24 cellular contexts compared by ENCODE assay signal in the genomic region with DNA sequence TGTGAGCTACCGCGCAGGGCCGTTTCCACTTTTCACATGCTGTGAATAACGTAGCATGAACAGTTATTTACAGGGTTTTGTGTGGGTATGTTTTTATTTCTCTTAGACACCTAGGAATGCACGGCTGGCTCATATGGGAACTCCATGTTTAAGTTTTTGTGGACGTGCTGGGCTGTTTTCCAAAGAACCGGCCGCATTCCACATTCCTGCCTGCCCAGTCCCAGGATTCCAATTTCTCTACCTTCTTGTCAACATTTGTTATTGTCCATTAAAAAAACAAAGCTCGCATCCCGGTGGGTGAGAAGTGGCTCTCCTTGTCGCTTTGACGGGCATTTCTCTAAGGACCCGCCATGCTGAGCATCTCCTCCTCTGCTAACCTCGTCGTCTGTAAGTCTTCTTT. TPM values are rescaled to one million over a fixed set of nuclear protein-coding genes. Genes with fewer than 3 reads are reported as not detected.
A peak's percentile ranks its signal among the peaks of the same experiment; 100 is the strongest.
DNase-seq lines count a peak whose midpoint lies in the region; ATAC-seq and TF ChIP-seq lines count a peak whose summit lies in the region.
"Had no signal": no experiment of that assay in that cellular context is flagged by ENCODE, and none has a peak within 500 bp of the region (broad histone marks: within the 10 kb centered on the region; RNA-seq: fewer than 3 reads in every experiment).

No MANE protein-coding gene starts in this region.

- H3K27me3 ChIP-seq in CD8-positive, alpha-beta T cell (ENCODE audit: insufficient read depth, low read length), result no peaks in the 10 kb centered on the region
- H3K27me3 ChIP-seq in testis (no peaks in the 10 kb centered on the region), PC-9 (ENCODE audit: insufficient read depth, low read depth) (no peaks in the 10 kb centered on the region)
- H3K27me3 ChIP-seq: Peyer's patch had no signal

- H3F3A ChIP-seq in PC-9 (ENCODE audit: insufficient read depth, low read depth), result peaks cover 10% of the 10 kb centered on the region

- intact Hi-C loops in activated CD8-positive, alpha-beta T cell treated with anti-CD3 and anti-CD28 coated beads for 36 hours (cut with micrococcal nuclease), result no loop called here
- intact Hi-C loops in CD8-positive, alpha-beta T cell (cut with DNase I, micrococcal nuclease), result no loop called here
- intact Hi-C loops in activated T-helper 1 cell treated with anti-CD3 and anti-CD28 coated beads, Interleukin-12 subunit alpha, Interleukin-12 subunit beta, Interleukin-2, Interleukin-4 antibody, amounts not matched to agents 30 ng/mL and 10 ng/mL and 1 ng/mL, durations not matched to agents 14 hours and 24 hours and 36 hours (cut with micrococcal nuclease), result no loop called here
- intact Hi-C loops in testis (cut with DNase I; ENCODE audit: low total_unique reads), result no loop called here
- intact Hi-C loops in PC-9 (cut with micrococcal nuclease; ENCODE audit: unreplicated experiment), result no loop called here

- H3K4me3 Mint-ChIP-seq in activated CD8-positive, alpha-beta T cell treated with anti-CD3 and anti-CD28 coated beads for 36 hours, result no peak overlapping the region
- no peak overlapping the region for H3K4me3 Mint-ChIP-seq in activated CD8-positive, alpha-beta T cell treated with anti-CD3 and anti-CD28 coated beads, Interleukin-2, amount 10 ng/mL, durations not matched to agents 7 days and 5 days
- H3K4me3 Mint-ChIP-seq in CD8-positive, alpha-beta T cell, result no peak overlapping the region
- H3K4me3 Mint-ChIP-seq in activated T-helper 1 cell treated with anti-CD3 and anti-CD28 coated beads, Interleukin-12 subunit alpha, Interleukin-12 subunit beta, Interleukin-2, Interleukin-4 antibody, amounts not matched to agents 30 ng/mL and 10 ng/mL and 1 ng/mL, durations not matched to agents 14 hours and 24 hours and 36 hours, result no peak overlapping the region
- H3K4me3 Mint-ChIP-seq in natural killer cell treated with Interleukin-12 subunit alpha and Interleukin-12 subunit beta and Interleukin-15 and Interleukin-18, amount 100 ng/mL, for 72 hours, result no peak overlapping the region
- H3K4me3 Mint-ChIP-seq: B cell had no signal

- no peaks in the 10 kb centered on the region for H3K9me3 ChIP-seq in CD8-positive, alpha-beta T cell (ENCODE audit: low read length)
- no peaks in the 10 kb centered on the region for H3K9me3 ChIP-seq in testis
- no peaks in the 10 kb centered on the region for H3K9me3 ChIP-seq in PC-9 (ENCODE audit: insufficient read depth, low read depth)
- H3K9me3 ChIP-seq: HAP-1, Peyer's patch had no signal

- H3K4me2 ChIP-seq in PC-9, result no peak overlapping the region

- H3K4me3 ChIP-seq in CD8-positive, alpha-beta T cell (ENCODE audit: low read depth, low read length), result no peak overlapping the region
- H3K4me3 ChIP-seq in testis, result no peak overlapping the region
- no peak overlapping the region for H3K4me3 ChIP-seq in PC-9
- H3K4me3 ChIP-seq: GM23248, HAP-1, Peyer's patch had no signal

- H3K4me1 Mint-ChIP-seq in activated CD8-positive, alpha-beta T cell treated with anti-CD3 and anti-CD28 coated beads for 36 hours (ENCODE audit: low read depth), result peaks cover 7% of the 10 kb centered on the region
- H3K4me1 Mint-ChIP-seq in activated CD8-positive, alpha-beta T cell treated with anti-CD3 and anti-CD28 coated beads, Interleukin-2, amount 10 ng/mL, durations not matched to agents 7 days and 5 days (ENCODE audit: low read depth), result peaks cover 3% of the 10 kb centered on the region
- peaks cover 3% of the 10 kb centered on the region for H3K4me1 Mint-ChIP-seq in CD8-positive, alpha-beta T cell (ENCODE audit: low read depth)
- no peaks in the 10 kb centered on the region for H3K4me1 Mint-ChIP-seq in activated T-helper 1 cell treated with anti-CD3 and anti-CD28 coated beads, Interleukin-12 subunit alpha, Interleukin-12 subunit beta, Interleukin-2, Interleukin-4 antibody, amounts not matched to agents 30 ng/mL and 10 ng/mL and 1 ng/mL, durations not matched to agents 14 hours and 24 hours and 36 hours (ENCODE audit: low read depth)
- peaks cover 5 to 9% of the 10 kb centered on the region in 2 donors for H3K4me1 Mint-ChIP-seq in natural killer cell treated with Interleukin-12 subunit alpha and Interleukin-12 subunit beta and Interleukin-15 and Interleukin-18, amount 100 ng/mL, for 72 hours (ENCODE audit: low read depth in 2 of 2)
- H3K4me1 Mint-ChIP-seq: B cell had no signal

- DNase-seq in activated CD8-positive, alpha-beta T cell treated with anti-CD3 and anti-CD28 coated beads for 36 hours, result no peak
- no peak for DNase-seq in activated CD8-positive, alpha-beta T cell treated with anti-CD3 and anti-CD28 coated beads, Interleukin-2, amount 10 ng/mL, durations not matched to agents 7 days and 5 days
- no peak for DNase-seq in CD8-positive, alpha-beta T cell
- no peak for DNase-seq in activated T-helper 1 cell treated with anti-CD3 and anti-CD28 coated beads, Interleukin-12 subunit alpha, Interleukin-12 subunit beta, Interleukin-2, Interleukin-4 antibody, amounts not matched to agents 30 ng/mL and 10 ng/mL and 1 ng/mL, durations not matched to agents 14 hours and 24 hours and 36 hours (ENCODE audit: low spot score)
- DNase-seq in natural killer cell treated with Interleukin-12 subunit alpha and Interleukin-12 subunit beta and Interleukin-15 and Interleukin-18, amount 100 ng/mL, for 72 hours (ENCODE audit: low spot score), result no peak
- DNase-seq in testis (no peak), PC-9 (no peak), NCI-H1105 treated with DMSO at 0.1 percent for 48 hours (lab: John Stamatoyannopoulos, UW) (no peak)
- DNase-seq: DMS153, GDM1, GM23248, IMR-90, MM.1S, NCI-H1092, NCI-H146, NCI-H2029 treated with DMSO at 0.1 percent for 48 hours, NCI-H2171 treated with DMSO at 0.1 percent for 48 hours, NCI-H446 treated with DMSO at 0.1 percent for 48 hours, NCI-H69 had no signal

- H2AFZ ChIP-seq in PC-9, result no peak overlapping the region
- H2AFZ ChIP-seq: GM23248 had no signal

- peaks cover 3% of the 10 kb centered on the region for H3K4me1 ChIP-seq in CD8-positive, alpha-beta T cell (ENCODE audit: insufficient read depth, low read length)
- H3K4me1 ChIP-seq in testis (no peaks in the 10 kb centered on the region), PC-9 (replicated peaks; ENCODE audit: insufficient read depth) (no peaks in the 10 kb centered on the region)
- H3K4me1 ChIP-seq: HAP-1, Peyer's patch had no signal

- POLR2A ChIA-PET in activated CD8-positive, alpha-beta T cell treated with anti-CD3 and anti-CD28 coated beads for 36 hours (lab: Charles Lee), result no interaction called here
- POLR2A ChIA-PET in activated CD8-positive, alpha-beta T cell treated with anti-CD3 and anti-CD28 coated beads, Interleukin-2, amount 10 ng/mL, durations not matched to agents 7 days and 5 days (lab: Charles Lee), result no interaction called here
- POLR2A ChIA-PET in CD8-positive, alpha-beta T cell (lab: Charles Lee), result no interaction called here
- POLR2A ChIA-PET in PC-9 (lab: Charles Lee; ENCODE audit: unreplicated experiment), result no interaction called here

- no peak overlapping the region for H3K27ac ChIP-seq in CD8-positive, alpha-beta T cell (ENCODE audit: low read depth, low read length)
- H3K27ac ChIP-seq in testis, result no peak overlapping the region
- H3K27ac ChIP-seq in PC-9, result no peak overlapping the region
- H3K27ac ChIP-seq: GM23248, HL-60, Peyer's patch had no signal

- BruUV-seq in PC-9 (replicated peaks; lab: Mats Ljungman, UMichigan), result no TSS peak

- no peak for ATAC-seq in activated CD8-positive, alpha-beta T cell treated with anti-CD3 and anti-CD28 coated beads for 36 hours
- ATAC-seq in activated CD8-positive, alpha-beta T cell treated with anti-CD3 and anti-CD28 coated beads, Interleukin-2, amount 10 ng/mL, durations not matched to agents 7 days and 5 days, result no peak
- ATAC-seq in CD8-positive, alpha-beta T cell, result no peak
- ATAC-seq in natural killer cell treated with Interleukin-12 subunit alpha and Interleukin-12 subunit beta and Interleukin-15 and Interleukin-18, amount 100 ng/mL, for 72 hours, result no peak
- ATAC-seq: Right ventricle myocardium inferior had no signal

- no peaks in the 10 kb centered on the region for H3K9me2 ChIP-seq in PC-9 (ENCODE audit: insufficient read depth)

- peaks cover 3% of the 10 kb centered on the region for H3K36me3 Mint-ChIP-seq in activated CD8-positive, alpha-beta T cell treated with anti-CD3 and anti-CD28 coated beads for 36 hours (ENCODE audit: low read depth)
- peaks cover 56% of the 10 kb centered on the region for H3K36me3 Mint-ChIP-seq in activated CD8-positive, alpha-beta T cell treated with anti-CD3 and anti-CD28 coated beads, Interleukin-2, amount 10 ng/mL, durations not matched to agents 7 days and 5 days (ENCODE audit: low read depth)
- peaks cover 2% of the 10 kb centered on the region for H3K36me3 Mint-ChIP-seq in CD8-positive, alpha-beta T cell
- peaks cover 25% of the 10 kb centered on the region for H3K36me3 Mint-ChIP-seq in activated T-helper 1 cell treated with anti-CD3 and anti-CD28 coated beads, Interleukin-12 subunit alpha, Interleukin-12 subunit beta, Interleukin-2, Interleukin-4 antibody, amounts not matched to agents 30 ng/mL and 10 ng/mL and 1 ng/mL, durations not matched to agents 14 hours and 24 hours and 36 hours (ENCODE audit: low read depth)
- peaks cover 18% of the 10 kb centered on the region for H3K36me3 Mint-ChIP-seq in natural killer cell treated with Interleukin-12 subunit alpha and Interleukin-12 subunit beta and Interleukin-15 and Interleukin-18, amount 100 ng/mL, for 72 hours

- TF ChIP-seq CTCF in activated CD8-positive, alpha-beta T cell treated with anti-CD3 and anti-CD28 coated beads for 36 hours (IDR thresholded peaks at IDR 0.05), result no peak
- no peak for TF ChIP-seq CTCF in CD8-positive, alpha-beta T cell (IDR thresholded peaks at IDR 0.05)
- TF ChIP-seq CTCF in testis (IDR thresholded peaks at IDR 0.05) (no peak), PC-9 (conservative IDR thresholded peaks at IDR 0.05) (no peak)

- 86 to 93% methylated on average over 15 of the region's 15 CpGs for WGBS in testis, 2 donors

- CTCF ChIA-PET in activated CD8-positive, alpha-beta T cell treated with anti-CD3 and anti-CD28 coated beads for 36 hours (lab: Charles Lee), result no interaction called here
- CTCF ChIA-PET in activated CD8-positive, alpha-beta T cell treated with anti-CD3 and anti-CD28 coated beads, Interleukin-2, amount 10 ng/mL, durations not matched to agents 7 days and 5 days (lab: Charles Lee), result interaction anchor here (1.1 kb wide), 1 partner anchor 385 kb away, joined by 3 read pairs; no protein-coding TSS in a partner anchor
- CTCF ChIA-PET in CD8-positive, alpha-beta T cell (lab: Charles Lee), result interaction anchor here (1.0 kb wide), 1 partner anchor 11 kb away, joined by 3 read pairs; no protein-coding TSS in a partner anchor
- CTCF ChIA-PET in PC-9 (lab: Charles Lee), result no interaction called here

- no peaks in the 10 kb centered on the region for H4K20me1 ChIP-seq in PC-9 (ENCODE audit: insufficient read depth)

- TF ChIP-seq POLR2A in testis (IDR thresholded peaks at IDR 0.05), result no peak

- H3K27me3 Mint-ChIP-seq in activated CD8-positive, alpha-beta T cell treated with anti-CD3 and anti-CD28 coated beads for 36 hours, result no peaks in the 10 kb centered on the region
- H3K27me3 Mint-ChIP-seq in activated CD8-positive, alpha-beta T cell treated with anti-CD3 and anti-CD28 coated beads, Interleukin-2, amount 10 ng/mL, durations not matched to agents 7 days and 5 days (ENCODE audit: low read depth), result no peaks in the 10 kb centered on the region
- no peaks in the 10 kb centered on the region for H3K27me3 Mint-ChIP-seq in CD8-positive, alpha-beta T cell (ENCODE audit: low read depth)
- no peaks in the 10 kb centered on the region for H3K27me3 Mint-ChIP-seq in activated T-helper 1 cell treated with anti-CD3 and anti-CD28 coated beads, Interleukin-12 subunit alpha, Interleukin-12 subunit beta, Interleukin-2, Interleukin-4 antibody, amounts not matched to agents 30 ng/mL and 10 ng/mL and 1 ng/mL, durations not matched to agents 14 hours and 24 hours and 36 hours (ENCODE audit: insufficient read depth)
- H3K27me3 Mint-ChIP-seq in natural killer cell treated with Interleukin-12 subunit alpha and Interleukin-12 subunit beta and Interleukin-15 and Interleukin-18, amount 100 ng/mL, for 72 hours, result no peaks in the 10 kb centered on the region
- H3K27me3 Mint-ChIP-seq: B cell had no signal

- no peaks in the 10 kb centered on the region for H3K79me2 ChIP-seq in PC-9 (ENCODE audit: low read depth)

- H3K9me3 Mint-ChIP-seq in activated CD8-positive, alpha-beta T cell treated with anti-CD3 and anti-CD28 coated beads for 36 hours, result peaks cover 2% of the 10 kb centered on the region
- H3K9me3 Mint-ChIP-seq in activated CD8-positive, alpha-beta T cell treated with anti-CD3 and anti-CD28 coated beads, Interleukin-2, amount 10 ng/mL, durations not matched to agents 7 days and 5 days (ENCODE audit: insufficient read depth), result peaks cover 3% of the 10 kb centered on the region
- H3K9me3 Mint-ChIP-seq in CD8-positive, alpha-beta T cell, result no peaks in the 10 kb centered on the region
- peaks cover 11% of the 10 kb centered on the region for H3K9me3 Mint-ChIP-seq in activated T-helper 1 cell treated with anti-CD3 and anti-CD28 coated beads, Interleukin-12 subunit alpha, Interleukin-12 subunit beta, Interleukin-2, Interleukin-4 antibody, amounts not matched to agents 30 ng/mL and 10 ng/mL and 1 ng/mL, durations not matched to agents 14 hours and 24 hours and 36 hours
- no peaks in the 10 kb centered on the region for H3K9me3 Mint-ChIP-seq in natural killer cell treated with Interleukin-12 subunit alpha and Interleukin-12 subunit beta and Interleukin-15 and Interleukin-18, amount 100 ng/mL, for 72 hours

- peak overlapping the region; percentile 27 for H3K27ac Mint-ChIP-seq in activated CD8-positive, alpha-beta T cell treated with anti-CD3 and anti-CD28 coated beads for 36 hours
- H3K27ac Mint-ChIP-seq in activated CD8-positive, alpha-beta T cell treated with anti-CD3 and anti-CD28 coated beads, Interleukin-2, amount 10 ng/mL, durations not matched to agents 7 days and 5 days, result no peak overlapping the region
- peak overlapping the region; percentile 37 for H3K27ac Mint-ChIP-seq in CD8-positive, alpha-beta T cell
- peak overlapping the region; percentile 42 for H3K27ac Mint-ChIP-seq in activated T-helper 1 cell treated with anti-CD3 and anti-CD28 coated beads, Interleukin-12 subunit alpha, Interleukin-12 subunit beta, Interleukin-2, Interleukin-4 antibody, amounts not matched to agents 30 ng/mL and 10 ng/mL and 1 ng/mL, durations not matched to agents 14 hours and 24 hours and 36 hours
- H3K27ac Mint-ChIP-seq in natural killer cell treated with Interleukin-12 subunit alpha and Interleukin-12 subunit beta and Interleukin-15 and Interleukin-18, amount 100 ng/mL, for 72 hours, result peak overlapping the region; percentile 31 to 89
- H3K27ac Mint-ChIP-seq: B cell had no signal

- no peaks in the 10 kb centered on the region for H3K36me3 ChIP-seq in CD8-positive, alpha-beta T cell (ENCODE audit: insufficient read depth, low read length)
- no peaks in the 10 kb centered on the region for H3K36me3 ChIP-seq in testis (ENCODE audit: low read depth, missing control alignments)
- no peaks in the 10 kb centered on the region for H3K36me3 ChIP-seq in PC-9 (ENCODE audit: low read depth)
- H3K36me3 ChIP-seq: HAP-1, Peyer's patch had no signal

RNA-seq across cellular contexts. Expression of a gene that starts 47.1 kb away (rescaled TPM):
- total RNA-seq in activated CD8-positive, alpha-beta T cell treated with anti-CD3 and anti-CD28 coated beads for 36 hours, result 1 to 10 TPM; 1.8 to 1.9 TPM
- total RNA-seq in activated CD8-positive, alpha-beta T cell treated with anti-CD3 and anti-CD28 coated beads, Interleukin-2, amount 10 ng/mL, durations not matched to agents 7 days and 5 days, result 1 to 10 TPM; 3.2 to 3.4 TPM
- under 1 TPM; 0.39 to 0.68 TPM for total RNA-seq in CD8-positive, alpha-beta T cell
- total RNA-seq in activated T-helper 1 cell treated with anti-CD3 and anti-CD28 coated beads, Interleukin-12 subunit alpha, Interleukin-12 subunit beta, Interleukin-2, Interleukin-4 antibody, amounts not matched to agents 30 ng/mL and 10 ng/mL and 1 ng/mL, durations not matched to agents 14 hours and 24 hours and 36 hours, result 1.8 and 1.9 TPM in 2 replicates
- total RNA-seq in natural killer cell treated with Interleukin-12 subunit alpha and Interleukin-12 subunit beta and Interleukin-15 and Interleukin-18, amount 100 ng/mL, for 72 hours, result under 1 TPM; 0.45 to 0.88 TPM
- total RNA-seq in testis (10 to 100 TPM in 1 of 2 donors, 1 to 10 TPM in 1; 8.3 to 11.8 TPM), PC-9 (2021) (0.35 and 0.48 TPM in 2 replicates)
- 4.9 TPM for polyA plus RNA-seq in testis (ENCODE audit: insufficient read depth, low read depth, low replicate concordance)

RNA-seq across cellular contexts. Expression of a gene that starts 54.8 kb away (rescaled TPM):
- 1 to 10 TPM; 2.6 to 3.7 TPM for total RNA-seq in activated CD8-positive, alpha-beta T cell treated with anti-CD3 and anti-CD28 coated beads for 36 hours
- 10 to 100 TPM; 35.6 to 40.9 TPM for total RNA-seq in activated CD8-positive, alpha-beta T cell treated with anti-CD3 and anti-CD28 coated beads, Interleukin-2, amount 10 ng/mL, durations not matched to agents 7 days and 5 days
- 1 to 10 TPM; 1.2 to 2.0 TPM for total RNA-seq in CD8-positive, alpha-beta T cell
- 11.6 and 15.2 TPM in 2 replicates for total RNA-seq in activated T-helper 1 cell treated with anti-CD3 and anti-CD28 coated beads, Interleukin-12 subunit alpha, Interleukin-12 subunit beta, Interleukin-2, Interleukin-4 antibody, amounts not matched to agents 30 ng/mL and 10 ng/mL and 1 ng/mL, durations not matched to agents 14 hours and 24 hours and 36 hours
- 10 to 100 TPM; 14.7 to 15.8 TPM for total RNA-seq in natural killer cell treated with Interleukin-12 subunit alpha and Interleukin-12 subunit beta and Interleukin-15 and Interleukin-18, amount 100 ng/mL, for 72 hours
- total RNA-seq in testis (1 to 10 TPM; 3.0 to 3.9 TPM), PC-9 (2021) (not detected in 2 replicates)
- 4.9 TPM for polyA plus RNA-seq in testis (ENCODE audit: insufficient read depth, low read depth, low replicate concordance)
- total RNA-seq: IMR-90 had no signal
- polyA plus RNA-seq: GM23248, IMR-90 had no signal

Comparison
In these comparisons a context has a peak if more than half of its experiments do, and no peak if none do; other contexts are left out.
1. CTCF ChIA-PET loops: an anchor here in activated CD8-positive, alpha-beta T cell treated with anti-CD3 and anti-CD28 coated beads, Interleukin-2, amount 10 ng/mL, durations not matched to agents 7 days and 5 days (1.1 kb wide) and CD8-positive, alpha-beta T cell (1.0 kb wide); none called in activated CD8-positive, alpha-beta T cell treated with anti-CD3 and anti-CD28 coated beads for 36 hours and PC-9.